20 cellular contexts compared by ENCODE assay signal in the genomic region with DNA sequence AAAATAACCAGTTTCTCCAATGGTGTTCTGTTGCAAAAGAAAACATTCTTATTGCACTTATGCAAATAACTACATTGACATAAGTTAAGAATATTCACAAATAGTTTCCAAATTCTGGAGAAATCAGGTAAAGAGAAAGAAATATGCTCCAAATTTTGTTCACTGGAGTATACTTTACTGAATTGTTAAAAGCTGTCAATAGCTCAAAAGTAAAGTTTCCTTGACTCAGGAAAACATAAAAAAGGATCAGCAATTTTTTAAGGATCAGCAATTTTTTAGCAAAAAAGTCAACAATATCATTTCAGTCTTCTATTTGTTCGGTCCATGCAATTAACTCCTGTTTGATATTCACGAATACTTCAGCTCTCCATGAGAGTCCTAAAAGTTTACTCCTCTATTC. TPM values are rescaled to one million over a fixed set of nuclear protein-coding genes. Genes with fewer than 3 reads are reported as not detected.
DNase-seq lines count a peak whose midpoint lies in the region; ATAC-seq and TF ChIP-seq lines count a peak whose summit lies in the region.
"Had no signal": no experiment of that assay in that cellular context is flagged by ENCODE, and none has a peak within 500 bp of the region (broad histone marks: within the 10 kb centered on the region; RNA-seq: fewer than 3 reads in every experiment).

No MANE protein-coding gene starts in this region.

- no peak overlapping the region for H3K27ac ChIP-seq in right atrium auricular region
- H3K27ac ChIP-seq: brain microvascular endothelial cell, epithelial cell of prostate, pancreas, transverse colon had no signal

- H3K36me3 ChIP-seq in Loucy (ENCODE audit: insufficient read depth, low read length) (no peaks in the 10 kb centered on the region), right atrium auricular region (no peaks in the 10 kb centered on the region)
- H3K36me3 ChIP-seq: brain microvascular endothelial cell, pancreas, transverse colon had no signal

- H3K9me3 Mint-ChIP-seq in activated naive CD4-positive, alpha-beta T cell treated with anti-CD3 and anti-CD28 coated beads, Interleukin-2, amount 10 ng/mL, durations not matched to agents 7 days and 5 days: no peaks in the 10 kb centered on the region
- no peaks in the 10 kb centered on the region for H3K9me3 Mint-ChIP-seq in activated naive CD8-positive, alpha-beta T cell treated with anti-CD3 and anti-CD28 coated beads, Interleukin-2, amount 10 ng/mL, durations not matched to agents 7 days and 5 days
- no peaks in the 10 kb centered on the region for H3K9me3 Mint-ChIP-seq in natural killer cell treated with Interleukin-12 subunit alpha and Interleukin-12 subunit beta and Interleukin-15 and Interleukin-18, amount 100 ng/mL, for 72 hours
- H3K9me3 Mint-ChIP-seq in progenitor cell of endocrine pancreas (ENCODE audit: low read depth): peaks cover 20% of the 10 kb centered on the region

- H2AFZ ChIP-seq in Loucy (ENCODE audit: low read length): no peak overlapping the region

- H3K4me3 ChIP-seq in Loucy (ENCODE audit: low read length, poor library complexity, severe bottlenecking) (peak overlapping the region; percentile 87), right atrium auricular region (no peak overlapping the region)
- H3K4me3 ChIP-seq: lung, pancreas, transverse colon had no signal

- no peak for DNase-seq in activated naive CD4-positive, alpha-beta T cell treated with anti-CD3 and anti-CD28 coated beads, Interleukin-2, amount 10 ng/mL, durations not matched to agents 7 days and 5 days
- DNase-seq in activated naive CD4-positive, alpha-beta T cell treated with Interleukin-2 at 50 U/mL for 16 hours: no peak
- no peak for DNase-seq in activated naive CD8-positive, alpha-beta T cell treated with anti-CD3 and anti-CD28 coated beads, Interleukin-2, amount 10 ng/mL, durations not matched to agents 7 days and 5 days
- no peak for DNase-seq in natural killer cell treated with Interleukin-12 subunit alpha and Interleukin-12 subunit beta and Interleukin-15 and Interleukin-18, amount 100 ng/mL, for 72 hours (ENCODE audit: low spot score)
- DNase-seq in right atrium auricular region (ENCODE audit: low spot score) (no peak), progenitor cell of endocrine pancreas (ENCODE audit: low spot score, unreplicated experiment) (no peak)
- DNase-seq: brain microvascular endothelial cell; foreskin melanocyte; kidney; NCI-H1105 treated with DMSO at 0.1 percent for 48 hours; NCI-H524 treated with DMSO at 0.1 percent for 48 hours; pancreas; stimulated activated naive CD4-positive, alpha-beta T cell treated with Interleukin-2 at 50 U/mL for 16 hours; SW 1271; transverse colon had no signal

- H3K27me3 Mint-ChIP-seq in activated naive CD4-positive, alpha-beta T cell treated with anti-CD3 and anti-CD28 coated beads, Interleukin-2, amount 10 ng/mL, durations not matched to agents 7 days and 5 days: peaks cover 7% of the 10 kb centered on the region
- H3K27me3 Mint-ChIP-seq in activated naive CD8-positive, alpha-beta T cell treated with anti-CD3 and anti-CD28 coated beads, Interleukin-2, amount 10 ng/mL, durations not matched to agents 7 days and 5 days: no peaks in the 10 kb centered on the region
- H3K27me3 Mint-ChIP-seq in natural killer cell treated with Interleukin-12 subunit alpha and Interleukin-12 subunit beta and Interleukin-15 and Interleukin-18, amount 100 ng/mL, for 72 hours: no peaks in the 10 kb centered on the region
- peaks cover 34% of the 10 kb centered on the region for H3K27me3 Mint-ChIP-seq in progenitor cell of endocrine pancreas

- H3K36me3 Mint-ChIP-seq in activated naive CD4-positive, alpha-beta T cell treated with anti-CD3 and anti-CD28 coated beads, Interleukin-2, amount 10 ng/mL, durations not matched to agents 7 days and 5 days: peaks cover 44% of the 10 kb centered on the region
- H3K36me3 Mint-ChIP-seq in activated naive CD8-positive, alpha-beta T cell treated with anti-CD3 and anti-CD28 coated beads, Interleukin-2, amount 10 ng/mL, durations not matched to agents 7 days and 5 days: peaks cover 32% of the 10 kb centered on the region
- H3K36me3 Mint-ChIP-seq in natural killer cell treated with Interleukin-12 subunit alpha and Interleukin-12 subunit beta and Interleukin-15 and Interleukin-18, amount 100 ng/mL, for 72 hours: peaks cover 26% of the 10 kb centered on the region
- peaks cover 3% of the 10 kb centered on the region for H3K36me3 Mint-ChIP-seq in progenitor cell of endocrine pancreas (ENCODE audit: insufficient read depth)

- H3K4me2 ChIP-seq in Loucy (ENCODE audit: low read depth, low read length, poor library complexity, severe bottlenecking): peak overlapping the region; percentile 92

- no peaks in the 10 kb centered on the region for H4K20me1 ChIP-seq in Loucy (ENCODE audit: insufficient read depth, low read length, poor library complexity, severe bottlenecking)

- H3K4me1 Mint-ChIP-seq in activated naive CD4-positive, alpha-beta T cell treated with anti-CD3 and anti-CD28 coated beads, Interleukin-2, amount 10 ng/mL, durations not matched to agents 7 days and 5 days: peaks cover 61% of the 10 kb centered on the region
- H3K4me1 Mint-ChIP-seq in activated naive CD8-positive, alpha-beta T cell treated with anti-CD3 and anti-CD28 coated beads, Interleukin-2, amount 10 ng/mL, durations not matched to agents 7 days and 5 days: peaks cover 40% of the 10 kb centered on the region
- peaks cover 45 to 54% of the 10 kb centered on the region in 2 donors for H3K4me1 Mint-ChIP-seq in natural killer cell treated with Interleukin-12 subunit alpha and Interleukin-12 subunit beta and Interleukin-15 and Interleukin-18, amount 100 ng/mL, for 72 hours (ENCODE audit: low read depth in 2 of 2)
- peaks cover 3% of the 10 kb centered on the region for H3K4me1 Mint-ChIP-seq in progenitor cell of endocrine pancreas (ENCODE audit: low read depth)

- peak overlapping the region; percentile 86 for H3K27ac Mint-ChIP-seq in activated naive CD4-positive, alpha-beta T cell treated with anti-CD3 and anti-CD28 coated beads, Interleukin-2, amount 10 ng/mL, durations not matched to agents 7 days and 5 days
- H3K27ac Mint-ChIP-seq in activated naive CD8-positive, alpha-beta T cell treated with anti-CD3 and anti-CD28 coated beads, Interleukin-2, amount 10 ng/mL, durations not matched to agents 7 days and 5 days: peak overlapping the region; percentile 74
- H3K27ac Mint-ChIP-seq in natural killer cell treated with Interleukin-12 subunit alpha and Interleukin-12 subunit beta and Interleukin-15 and Interleukin-18, amount 100 ng/mL, for 72 hours: peak overlapping the region in 1 of 2 donors; percentile 100
- H3K27ac Mint-ChIP-seq in progenitor cell of endocrine pancreas: no peak overlapping the region

- no peak for TF ChIP-seq CTCF in Loucy (conservative IDR thresholded peaks at IDR 0.05; ENCODE audit: low read length)
- TF ChIP-seq CTCF in right atrium auricular region (IDR thresholded peaks at IDR 0.05): no peak
- TF ChIP-seq CTCF in progenitor cell of endocrine pancreas (IDR thresholded peaks at IDR 0.05; ENCODE audit: unreplicated experiment): no peak

- peak overlapping the region; percentile 97 for H3K4me3 Mint-ChIP-seq in activated naive CD4-positive, alpha-beta T cell treated with anti-CD3 and anti-CD28 coated beads, Interleukin-2, amount 10 ng/mL, durations not matched to agents 7 days and 5 days
- peak overlapping the region; percentile 98 for H3K4me3 Mint-ChIP-seq in activated naive CD8-positive, alpha-beta T cell treated with anti-CD3 and anti-CD28 coated beads, Interleukin-2, amount 10 ng/mL, durations not matched to agents 7 days and 5 days
- H3K4me3 Mint-ChIP-seq in natural killer cell treated with Interleukin-12 subunit alpha and Interleukin-12 subunit beta and Interleukin-15 and Interleukin-18, amount 100 ng/mL, for 72 hours: peak overlapping the region; percentile 100
- H3K4me3 Mint-ChIP-seq in progenitor cell of endocrine pancreas (ENCODE audit: low read depth): no peak overlapping the region

- ATAC-seq in activated naive CD8-positive, alpha-beta T cell treated with anti-CD3 and anti-CD28 coated beads, Interleukin-2, amount 10 ng/mL, durations not matched to agents 7 days and 5 days (ENCODE audit: low read depth): no peak
- no peak for ATAC-seq in natural killer cell treated with Interleukin-12 subunit alpha and Interleukin-12 subunit beta and Interleukin-15 and Interleukin-18, amount 100 ng/mL, for 72 hours
- ATAC-seq in HG03139 (IDR thresholded peaks at IDR 0.05; ENCODE audit: unreplicated experiment): no peak
- ATAC-seq: pancreas, Right ventricle myocardium inferior had no signal

- H3K9me3 ChIP-seq in Loucy (ENCODE audit: insufficient read depth, low read depth, low read length): no peaks in the 10 kb centered on the region; the same call in 1 of the 2 replicates
- no peaks in the 10 kb centered on the region for H3K9me3 ChIP-seq in right atrium auricular region
- H3K9me3 ChIP-seq: pancreas, transverse colon had no signal

- H3K9ac ChIP-seq in Loucy (ENCODE audit: low read depth, low read length, poor library complexity, severe bottlenecking): no peak overlapping the region

- peaks cover 60% of the 10 kb centered on the region for H3K79me2 ChIP-seq in Loucy (ENCODE audit: insufficient read depth, low read length)

- 0 out of 2 replicates have a peak, but pooled peaks cover 7% of the 10 kb centered on the region for H3F3A ChIP-seq in Loucy (ENCODE audit: low read depth)

- CTCF ChIA-PET in activated naive CD4-positive, alpha-beta T cell treated with anti-CD3 and anti-CD28 coated beads, Interleukin-2, amount 10 ng/mL, durations not matched to agents 7 days and 5 days (lab: Charles Lee): interaction anchor here (0.9 to 6.7 kb wide), 3 partner anchors 14 to 80 kb away, joined by 3 to 63 read pairs (median 11); no protein-coding TSS in a partner anchor

- peaks cover 18% of the 10 kb centered on the region for H3K4me1 ChIP-seq in Loucy (ENCODE audit: insufficient read depth, low read length, poor library complexity, severe bottlenecking)
- peaks cover 0 to 29% of the 10 kb centered on the region in 2 donors for H3K4me1 ChIP-seq in right atrium auricular region
- H3K4me1 ChIP-seq: pancreas had no signal

- H3K27me3 ChIP-seq in Loucy (ENCODE audit: insufficient read depth, low read length, poor library complexity, severe bottlenecking): no peaks in the 10 kb centered on the region
- peaks cover 5 to 16% of the 10 kb centered on the region in 2 donors for H3K27me3 ChIP-seq in right atrium auricular region
- H3K27me3 ChIP-seq: brain microvascular endothelial cell had no signal

- no peaks in the 10 kb centered on the region for H3K9me2 ChIP-seq in Loucy (replicated peaks; ENCODE audit: low read depth, low read length)

- POLR2A ChIA-PET in activated naive CD8-positive, alpha-beta T cell treated with anti-CD3 and anti-CD28 coated beads, Interleukin-2, amount 10 ng/mL, durations not matched to agents 7 days and 5 days (lab: Charles Lee): interaction anchor here (1.5 to 12.5 kb wide), 6 partner anchors 19 to 78 kb away, joined by 3 to 503 read pairs (median 312); a partner anchor contains a TSS

RNA-seq across cellular contexts. Expression of a gene that starts 51.6 kb away (rescaled TPM):
- total RNA-seq in activated naive CD8-positive, alpha-beta T cell treated with anti-CD3 and anti-CD28 coated beads, Interleukin-2, amount 10 ng/mL, durations not matched to agents 7 days and 5 days: 10 to 100 TPM; 39.2 to 41.1 TPM
- total RNA-seq in natural killer cell treated with Interleukin-12 subunit alpha and Interleukin-12 subunit beta and Interleukin-15 and Interleukin-18, amount 100 ng/mL, for 72 hours: 1 to 10 TPM; 4.8 to 6.9 TPM
- total RNA-seq in right atrium auricular region (under 1 TPM in 1 of 2 donors, not detected in 1; 0.63 TPM), progenitor cell of endocrine pancreas (0.87 and 0.93 TPM in 2 replicates)

Comparison
In these comparisons a context has a peak if more than half of its experiments do, and no peak if none do; other contexts are left out.
1. RNA of a gene that starts 51.6 kb away (total RNA-seq): 39.2 to 41.1 TPM in activated naive CD8-positive, alpha-beta T cell treated with anti-CD3 and anti-CD28 coated beads, Interleukin-2, amount 10 ng/mL, durations not matched to agents 7 days and 5 days; 4.8 to 6.9 TPM in natural killer cell treated with Interleukin-12 subunit alpha and Interleukin-12 subunit beta and Interleukin-15 and Interleukin-18, amount 100 ng/mL, for 72 hours, 0.87 to 0.93 TPM in progenitor cell of endocrine pancreas and 0.63 TPM in right atrium auricular region; every median in the first group is over 4 times any median in the second.